In the genomic region with DNA sequence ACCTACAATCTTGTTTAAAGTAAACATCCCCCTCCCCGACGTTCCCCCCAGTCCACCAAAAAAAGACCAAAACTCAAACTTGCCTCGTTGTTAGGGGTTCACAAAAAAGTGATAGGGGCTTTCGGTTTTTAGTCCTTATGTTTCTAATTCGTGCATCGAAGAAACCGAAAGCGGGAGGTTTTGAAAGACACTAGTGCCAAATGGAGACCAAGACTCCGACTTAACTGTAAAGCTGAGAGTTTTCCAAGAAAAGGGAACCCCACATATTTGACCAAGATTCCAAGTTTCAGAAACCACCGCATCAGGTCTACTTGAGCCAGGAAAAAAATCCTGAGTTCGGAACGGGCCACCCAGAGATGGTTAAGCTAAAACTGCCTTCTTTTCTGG, we compare ENCODE assay signal across 8 cellular contexts. TPM values are rescaled to one million over a fixed set of nuclear protein-coding genes. Genes with fewer than 3 reads are reported as not detected.
A peak's percentile ranks its signal among the peaks of the same experiment; 100 is the strongest.
DNase-seq lines count a peak whose midpoint lies in the region; ATAC-seq and TF ChIP-seq lines count a peak whose summit lies in the region.

No MANE protein-coding gene starts in this region.

- DNase-seq in CD14-positive monocyte (ENCODE audit: low spot score) (no peak), MG63 (no peak), colonic mucosa (no peak), GDM1 (lab: John Stamatoyannopoulos, UW) (no peak), head of caudate nucleus (no peak)
- DNase-seq in natural killer cell treated with Interleukin-12 subunit alpha and Interleukin-12 subunit beta and Interleukin-15 and Interleukin-18, amount 100 ng/mL, for 72 hours (ENCODE audit: low spot score), result no peak
- no peak for DNase-seq in activated CD8-positive, alpha-beta memory T cell treated with anti-CD3 and anti-CD28 coated beads for 24 hours

- H3K36me3 ChIP-seq in MG63 (peaks cover 40% of the 10 kb centered on the region), colonic mucosa (no peaks in the 10 kb centered on the region)

- peak overlapping the region; percentile 92 to 99 (median 97) for H3K27ac Mint-ChIP-seq in CD14-positive monocyte
- peak overlapping the region; percentile 96 to 98 for H3K27ac Mint-ChIP-seq in natural killer cell treated with Interleukin-12 subunit alpha and Interleukin-12 subunit beta and Interleukin-15 and Interleukin-18, amount 100 ng/mL, for 72 hours

- no peaks in the 10 kb centered on the region for H3K27me3 ChIP-seq in MG63
- H3K27me3 ChIP-seq in colonic mucosa, result no peaks in the 10 kb centered on the region

- H3K9ac ChIP-seq in colonic mucosa (ENCODE audit: low read depth in 2 of 2, low read length in 2 of 2), result peak overlapping the region; percentile 92

- no peaks in the 10 kb centered on the region for H3K9me3 ChIP-seq in MG63
- H3K9me3 ChIP-seq in colonic mucosa, result no peaks in the 10 kb centered on the region

- H3K27ac ChIP-seq in colonic mucosa, result peak overlapping the region; percentile 51

- peaks cover 12% of the 10 kb centered on the region for H3K4me1 ChIP-seq in colonic mucosa

- peak overlapping the region; percentile 97 for H3K4me3 ChIP-seq in MG63
- H3K4me3 ChIP-seq in colonic mucosa, result peak overlapping the region; percentile 71

- peaks cover 57% of the 10 kb centered on the region for H3K4me1 Mint-ChIP-seq in CD14-positive monocyte
- H3K4me1 Mint-ChIP-seq in natural killer cell treated with Interleukin-12 subunit alpha and Interleukin-12 subunit beta and Interleukin-15 and Interleukin-18, amount 100 ng/mL, for 72 hours (ENCODE audit: low read depth in 2 of 2), result peaks cover 28 to 40% of the 10 kb centered on the region in 2 donors

- peaks cover 16 to 17% of the 10 kb centered on the region in 2 donors for H3K36me3 Mint-ChIP-seq in CD14-positive monocyte
- H3K36me3 Mint-ChIP-seq in natural killer cell treated with Interleukin-12 subunit alpha and Interleukin-12 subunit beta and Interleukin-15 and Interleukin-18, amount 100 ng/mL, for 72 hours, result peaks cover 26% of the 10 kb centered on the region

- peak overlapping the region; percentile 99 to 100 for H3K4me3 Mint-ChIP-seq in CD14-positive monocyte
- peak overlapping the region; percentile 97 for H3K4me3 Mint-ChIP-seq in natural killer cell treated with Interleukin-12 subunit alpha and Interleukin-12 subunit beta and Interleukin-15 and Interleukin-18, amount 100 ng/mL, for 72 hours

- peaks cover 0 to 3% (median 0%) of the 10 kb centered on the region in 7 donors for H3K9me3 Mint-ChIP-seq in CD14-positive monocyte
- no peaks in the 10 kb centered on the region for H3K9me3 Mint-ChIP-seq in natural killer cell treated with Interleukin-12 subunit alpha and Interleukin-12 subunit beta and Interleukin-15 and Interleukin-18, amount 100 ng/mL, for 72 hours

- intact Hi-C loops in CD14-positive monocyte (cut with micrococcal nuclease), result no loop called here
- intact Hi-C loops in colonic mucosa (cut with DNase I), result no loop called here
- intact Hi-C loops in head of caudate nucleus (cut with DNase I), result no loop called here

- ATAC-seq in natural killer cell treated with Interleukin-12 subunit alpha and Interleukin-12 subunit beta and Interleukin-15 and Interleukin-18, amount 100 ng/mL, for 72 hours, result no peak
- ATAC-seq in HG03565 (IDR thresholded peaks at IDR 0.05; ENCODE audit: unreplicated experiment), result no peak

- no peak for TF ChIP-seq CTCF in CD14-positive monocyte (IDR thresholded peaks at IDR 0.05)
- no peak for TF ChIP-seq CTCF in colonic mucosa (IDR thresholded peaks at IDR 0.05)

- H3K27me3 Mint-ChIP-seq in CD14-positive monocyte (ENCODE audit: low read depth in 3 of 3), result no peaks in the 10 kb centered on the region
- no peaks in the 10 kb centered on the region for H3K27me3 Mint-ChIP-seq in natural killer cell treated with Interleukin-12 subunit alpha and Interleukin-12 subunit beta and Interleukin-15 and Interleukin-18, amount 100 ng/mL, for 72 hours

RNA-seq across cellular contexts. Expression of a gene that starts 0.5 kb away (rescaled TPM):
- 100 to 1,000 TPM; 283 to 294 TPM for polyA plus RNA-seq in CD14-positive monocyte
- total RNA-seq in MG63 (2014; rRNA removed; shearing (Covaris generic); ENCODE audit: low replicate concordance), result 168 and 287 TPM in 2 replicates
- 100 to 1,000 TPM in 1 of 2 donors, 10 to 100 TPM in 1; 91.1 to 113 TPM for total RNA-seq in colonic mucosa
- total RNA-seq in natural killer cell treated with Interleukin-12 subunit alpha and Interleukin-12 subunit beta and Interleukin-15 and Interleukin-18, amount 100 ng/mL, for 72 hours, result 100 to 1,000 TPM in 1 of 2 donors, 10 to 100 TPM in 1; 90.3 to 177 TPM

RNA-seq across cellular contexts. Expression of a gene that starts 0.7 kb away (rescaled TPM):
- polyA plus RNA-seq in CD14-positive monocyte, result 10 to 100 TPM; 39.5 to 49.6 TPM
- total RNA-seq in MG63 (2014; rRNA removed; shearing (Covaris generic); ENCODE audit: low replicate concordance), result 103 and 117 TPM in 2 replicates
- total RNA-seq in colonic mucosa, result 10 to 100 TPM; 47.2 to 62.3 TPM
- 10 to 100 TPM; 46.4 to 52.0 TPM for total RNA-seq in natural killer cell treated with Interleukin-12 subunit alpha and Interleukin-12 subunit beta and Interleukin-15 and Interleukin-18, amount 100 ng/mL, for 72 hours

RNA-seq across cellular contexts. Expression of a gene that starts 19.6 kb away (rescaled TPM):
- polyA plus RNA-seq in CD14-positive monocyte, result 1 to 10 TPM; 2.5 to 2.6 TPM
- total RNA-seq in MG63 (2014; rRNA removed; shearing (Covaris generic); ENCODE audit: low replicate concordance), result 10.1 and 32.5 TPM in 2 replicates
- 1 to 10 TPM; 6.8 to 7.8 TPM for total RNA-seq in colonic mucosa
- 1 to 10 TPM; 3.7 to 4.1 TPM for total RNA-seq in natural killer cell treated with Interleukin-12 subunit alpha and Interleukin-12 subunit beta and Interleukin-15 and Interleukin-18, amount 100 ng/mL, for 72 hours
